In genomic region chr1:101914473-101915242, GRCh38 we compare ENCODE assay signal across 21 cellular contexts.
"Had no signal": no experiment of that assay in that cellular context is flagged by ENCODE, and none has a peak within 500 bp of the region (broad histone marks: within the 10 kb centered on the region; RNA-seq: fewer than 3 reads in every experiment).

No MANE protein-coding gene starts in this region.

- H3K27ac Mint-ChIP-seq: immature natural killer cell; mesothelial cell of epicardium; naive B cell; natural killer cell; progenitor cell of endocrine pancreas; stimulated activated memory B cell treated with anti-CD40 and anti-IgM and Interleukin-4, amounts not matched to agents 10 μg/mL and 1 μg/mL and 100 μg/mL, for 72 hours; stimulated activated naive CD8-positive, alpha-beta T cell treated with anti-CD3 and anti-CD28 coated beads, Interleukin-15, amount 100 ng/mL, for 72 hours; type B pancreatic cell had no signal

- H3K9me3 Mint-ChIP-seq: mesothelial cell of epicardium; stimulated activated memory B cell treated with anti-CD40 and anti-IgM and Interleukin-4, amounts not matched to agents 10 μg/mL and 1 μg/mL and 100 μg/mL, for 72 hours; stimulated activated naive CD8-positive, alpha-beta T cell treated with anti-CD3 and anti-CD28 coated beads, Interleukin-15, amount 100 ng/mL, for 72 hours; type B pancreatic cell had no signal

- H3K27me3 Mint-ChIP-seq: naive B cell; progenitor cell of endocrine pancreas; stimulated activated memory B cell treated with anti-CD40 and anti-IgM and Interleukin-4, amounts not matched to agents 10 μg/mL and 1 μg/mL and 100 μg/mL, for 72 hours; stimulated activated naive CD8-positive, alpha-beta T cell treated with anti-CD3 and anti-CD28 coated beads, Interleukin-15, amount 100 ng/mL, for 72 hours; type B pancreatic cell had no signal

- H3K4me1 Mint-ChIP-seq: immature natural killer cell; naive B cell; natural killer cell; stimulated activated memory B cell treated with anti-CD40 and anti-IgM and Interleukin-4, amounts not matched to agents 10 μg/mL and 1 μg/mL and 100 μg/mL, for 72 hours; stimulated activated naive CD8-positive, alpha-beta T cell treated with anti-CD3 and anti-CD28 coated beads, Interleukin-15, amount 100 ng/mL, for 72 hours had no signal

- H3K4me3 Mint-ChIP-seq: immature natural killer cell; mesothelial cell of epicardium; naive B cell; natural killer cell; stimulated activated memory B cell treated with anti-CD40 and anti-IgM and Interleukin-4, amounts not matched to agents 10 μg/mL and 1 μg/mL and 100 μg/mL, for 72 hours; stimulated activated naive CD8-positive, alpha-beta T cell treated with anti-CD3 and anti-CD28 coated beads, Interleukin-15, amount 100 ng/mL, for 72 hours; type B pancreatic cell had no signal

- ATAC-seq: left colon; natural killer cell; right lobe of liver; stimulated activated memory B cell treated with anti-CD40 and anti-IgM and Interleukin-4, amounts not matched to agents 10 μg/mL and 1 μg/mL and 100 μg/mL, for 72 hours; stimulated activated naive CD8-positive, alpha-beta T cell treated with anti-CD3 and anti-CD28 coated beads, Interleukin-15, amount 100 ng/mL, for 72 hours had no signal

- H3K36me3 Mint-ChIP-seq: immature natural killer cell; mesothelial cell of epicardium; naive B cell; natural killer cell; stimulated activated memory B cell treated with anti-CD40 and anti-IgM and Interleukin-4, amounts not matched to agents 10 μg/mL and 1 μg/mL and 100 μg/mL, for 72 hours; type B pancreatic cell had no signal

- DNase-seq: hypothalamus; immature natural killer cell; kidney; left colon; left ventricle myocardium inferior; mesendoderm; naive B cell; natural killer cell; ovary; right lobe of liver; stimulated activated CD4-positive, alpha-beta T cell treated with anti-CD3 and anti-CD28 coated beads, Interleukin-1b, Interleukin-23, amount 100 ng/mL, for 48 hours; stimulated activated CD4-positive, alpha-beta T cell treated with anti-CD3 and anti-CD28 coated beads, Interleukin-2, amount 100 ng/mL, for 48 hours; stimulated activated CD4-positive, alpha-beta T cell treated with anti-CD3 and anti-CD28 coated beads, Interleukin-4, amount 100 ng/mL, for 4 hours; stimulated activated CD8-positive, alpha-beta memory T cell treated with anti-CD3 and anti-CD28 coated beads, Interleukin-4, amount 100 ng/mL, for 48 hours; stimulated activated naive CD4-positive, alpha-beta T cell treated with Interleukin-2 at 50 U/mL for 16 hours; stimulated activated naive CD8-positive, alpha-beta T cell treated with anti-CD3 and anti-CD28 coated beads, Interleukin-15, amount 100 ng/mL, for 72 hours; uterus had no signal
